17 cellular contexts compared by ENCODE assay signal in the genomic region with DNA sequence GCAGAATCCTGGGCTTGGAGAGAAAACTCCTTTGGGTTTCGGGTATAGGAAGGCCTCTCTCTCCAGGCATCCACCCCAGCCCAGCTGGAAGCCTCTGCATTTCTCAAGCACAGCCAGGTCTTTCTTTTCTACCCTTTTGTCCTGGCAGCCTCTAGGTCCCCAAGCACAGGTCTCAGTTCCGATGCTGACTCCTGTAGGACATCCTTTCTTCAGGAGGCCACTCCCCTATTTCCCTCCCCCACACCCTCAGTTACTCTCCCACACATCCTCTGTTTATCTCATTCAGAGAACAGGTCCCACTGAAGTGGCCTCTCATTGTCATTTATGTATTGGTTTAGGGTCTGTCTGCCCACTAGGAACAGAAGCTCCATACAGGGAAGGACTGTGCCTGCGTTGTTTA.
"Had no signal": no experiment of that assay in that cellular context is flagged by ENCODE, and none has a peak within 500 bp of the region (broad histone marks: within the 10 kb centered on the region; RNA-seq: fewer than 3 reads in every experiment).

No MANE protein-coding gene starts in this region.

- H3K36me3 ChIP-seq: colonic mucosa, pancreas had no signal

- H3K4me1 ChIP-seq: colonic mucosa, foreskin keratinocyte, pancreas had no signal

- H3K27ac ChIP-seq: colonic mucosa, foreskin keratinocyte, pancreas had no signal

- H3K4me3 Mint-ChIP-seq: endodermal cell; naive thymus-derived CD4-positive, alpha-beta T cell had no signal

- H3K4me3 ChIP-seq: colonic mucosa, pancreas had no signal

- H3K9me3 ChIP-seq: colonic mucosa, pancreas had no signal

- ATAC-seq: foreskin keratinocyte; naive thymus-derived CD4-positive, alpha-beta T cell; pancreas; right cardiac atrium had no signal

- H3K27ac Mint-ChIP-seq: endodermal cell, progenitor cell of endocrine pancreas had no signal

- H3K27me3 ChIP-seq: colonic mucosa, foreskin keratinocyte, pancreas had no signal

- H3K9me3 Mint-ChIP-seq: endodermal cell; naive thymus-derived CD4-positive, alpha-beta T cell had no signal

- DNase-seq: colonic mucosa; dermis blood vessel endothelial cell; effector CD4-positive, alpha-beta T cell; endodermal cell; erythroblast; kidney glomerular epithelial cell; naive thymus-derived CD4-positive, alpha-beta T cell; occipital lobe; pancreas; right cardiac atrium; small intestine; stimulated activated CD4-positive, alpha-beta T cell treated with anti-CD3 and anti-CD28 coated beads, Interleukin-12 subunit alpha, Interleukin-12 subunit beta, amount 100 ng/mL, for 4 hours; stimulated activated CD4-positive, alpha-beta T cell treated with anti-CD3 and anti-CD28 coated beads, Interleukin-2, amount 100 ng/mL, for 48 hours; stimulated activated naive CD4-positive, alpha-beta T cell treated with Interleukin-2 at 50 U/mL for 16 hours; trophoblast cell had no signal
